In genomic region chr2:17871639-17872038, GRCh38 we compare ENCODE assay signal across 32 cellular contexts. TPM values are rescaled to one million over a fixed set of nuclear protein-coding genes. Genes with fewer than 3 reads are reported as not detected.
"Had no signal": no experiment of that assay in that cellular context is flagged by ENCODE, and none has a peak within 500 bp of the region (broad histone marks: within the 10 kb centered on the region; RNA-seq: fewer than 3 reads in every experiment).

No MANE protein-coding gene starts in this region.

- H3K27ac ChIP-seq: stomach, suprapubic skin, testis, thoracic aorta, thyroid gland, tibial artery, tibial nerve, transverse colon, upper lobe of left lung, upper lobe of right lung, uterus, vagina had no signal

- FAIRE-seq: urothelium cell line had no signal

- DNase-seq: stimulated activated CD4-positive, alpha-beta T cell treated with anti-CD3 and anti-CD28 coated beads, Interleukin-2, amount 100 ng/mL, for 48 hours; stimulated activated CD4-positive, alpha-beta T cell treated with anti-CD3 and anti-CD28 coated beads, Interleukin-4, amount 100 ng/mL, for 1 hour; stimulated activated CD4-positive, alpha-beta T cell treated with anti-CD3 and anti-CD28 coated beads, Interleukin-4, amount 100 ng/mL, for 24 hours; stimulated activated CD4-positive, alpha-beta T cell treated with anti-CD3 and anti-CD28 coated beads, Interleukin-4, amount 100 ng/mL, for 4 hours; stimulated activated CD8-positive, alpha-beta memory T cell treated with anti-CD3 and anti-CD28 coated beads, Interleukin-4, amount 100 ng/mL, for 48 hours; stimulated activated naive B cell treated with anti-CD40 and anti-IgM and Interleukin-4, amounts not matched to agents 10 μg/mL and 1 μg/mL and 100 μg/mL, for 72 hours; stimulated activated naive CD4-positive, alpha-beta T cell; stimulated activated naive CD4-positive, alpha-beta T cell treated with Interleukin-2 at 50 U/mL for 16 hours; stimulated activated naive CD8-positive, alpha-beta T cell treated with anti-CD3 and anti-CD28 coated beads, Interleukin-15, amount 100 ng/mL, for 72 hours; stimulated activated naive CD8-positive, alpha-beta T cell treated with anti-CD3 and anti-CD28 coated beads, Interleukin-15, Interleukin-2, amounts not matched to agents 100 U/mL and 50 U/mL, for 24 hours; stomach; substantia nigra; testis; thyroid gland; tibial artery; transverse colon; trophoblast cell; upper lobe of right lung; uterus had no signal

- H3K27me3 ChIP-seq: testis, thyroid gland, tibial artery, upper lobe of left lung, upper lobe of right lung, uterus, vagina had no signal

- H3K9me3 ChIP-seq: stomach, suprapubic skin, testis, thoracic aorta, thyroid gland, tibial artery, tibial nerve, transverse colon, upper lobe of left lung, upper lobe of right lung, uterus, vagina had no signal

- ATAC-seq: stimulated activated effector memory CD8-positive, alpha-beta T cell treated with anti-CD3 and anti-CD28 coated beads, Interleukin-12 subunit alpha, Interleukin-12 subunit beta, amount 100 ng/mL, for 72 hours; stimulated activated memory B cell treated with anti-CD40 and anti-IgM and Interleukin-4, amounts not matched to agents 10 μg/mL and 1 μg/mL and 100 μg/mL, for 72 hours; stimulated activated naive B cell treated with anti-CD40 and anti-IgM and Interleukin-4, amounts not matched to agents 10 μg/mL and 1 μg/mL and 100 μg/mL, for 72 hours; stimulated activated naive CD8-positive, alpha-beta T cell treated with anti-CD3 and anti-CD28 coated beads, Interleukin-15, amount 100 ng/mL, for 72 hours; stimulated activated naive CD8-positive, alpha-beta T cell treated with anti-CD3 and anti-CD28 coated beads, Interleukin-15, Interleukin-2, amounts not matched to agents 100 U/mL and 50 U/mL, for 24 hours; upper lobe of right lung had no signal

- H3K4me3 ChIP-seq: stomach, suprapubic skin, testis, thoracic aorta, thyroid gland, tibial artery, tibial nerve, transverse colon, upper lobe of left lung, upper lobe of right lung, uterus, vagina had no signal

- H3K36me3 ChIP-seq: stomach, suprapubic skin, thoracic aorta, thyroid gland, tibial artery, tibial nerve, transverse colon, upper lobe of left lung, upper lobe of right lung, uterus, vagina had no signal

- H3K4me1 ChIP-seq: stomach, suprapubic skin, testis, thyroid gland, tibial artery, tibial nerve, transverse colon, upper lobe of left lung, upper lobe of right lung, uterus, vagina had no signal

RNA-seq across cellular contexts. Expression of gene MSGN1, which starts 55.4 kb away (rescaled TPM):
- total RNA-seq: stomach, subcutaneous adipose tissue, suprapubic skin, temporal lobe, testis, thoracic aorta, thyroid gland, tibial nerve, upper lobe of left lung, upper lobe of right lung, ureter, urinary bladder, uterus, vagina had no signal
- polyA plus RNA-seq: thymus, urinary bladder had no signal
